In the genomic region with DNA sequence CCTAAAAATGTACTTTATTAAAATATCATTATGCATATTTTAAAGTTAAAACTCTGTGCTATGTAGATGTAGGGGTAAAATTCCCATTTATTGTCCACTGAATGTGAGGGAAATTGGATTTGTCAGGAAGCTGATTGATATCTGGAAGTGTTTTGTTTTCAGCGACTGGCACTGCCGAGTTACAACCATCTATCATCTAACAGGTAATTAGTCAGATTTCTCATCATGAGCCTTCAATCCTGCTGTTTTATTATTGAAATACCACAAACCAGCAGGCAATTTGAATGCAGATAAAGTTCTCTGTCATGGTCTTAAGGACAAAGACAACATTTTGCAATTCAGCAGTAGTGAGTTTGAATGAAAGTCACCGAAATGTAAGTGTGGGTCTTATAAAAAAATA, we compare ENCODE assay signal across 23 cellular contexts. TPM values are rescaled to one million over a fixed set of nuclear protein-coding genes. Genes with fewer than 3 reads are reported as not detected.
"Had no signal": no experiment of that assay in that cellular context is flagged by ENCODE, and none has a peak within 500 bp of the region (broad histone marks: within the 10 kb centered on the region; RNA-seq: fewer than 3 reads in every experiment).

No MANE protein-coding gene starts in this region.

- ATAC-seq: naive thymus-derived CD4-positive, alpha-beta T cell had no signal

- FAIRE-seq: islet of Langerhans, urothelium cell line had no signal

- H2AFZ ChIP-seq: hepatocyte had no signal

- H3K27ac ChIP-seq: dorsolateral prefrontal cortex, hepatocyte, neutrophil, right atrium auricular region, sigmoid colon, skin epidermis, thyroid gland had no signal

- H3K4me2 ChIP-seq: hepatocyte had no signal

- H3K79me2 ChIP-seq: hepatocyte had no signal

- H3K9me3 ChIP-seq: neutrophil, right atrium auricular region, sigmoid colon, thyroid gland had no signal

- H3K4me3 ChIP-seq: dorsolateral prefrontal cortex, hepatocyte, right atrium auricular region, sigmoid colon, skin epidermis, thyroid gland had no signal

- H3K4me1 ChIP-seq: right atrium auricular region, sigmoid colon, thyroid gland had no signal

- DNase-seq: cortex of kidney; dorsolateral prefrontal cortex; effector CD8-positive, alpha-beta T cell; foreskin melanocyte; head of caudate nucleus; kidney glomerular epithelial cell; naive thymus-derived CD4-positive, alpha-beta T cell; nephron progenitor cell; sigmoid colon; stimulated activated CD4-positive, alpha-beta T cell treated with anti-CD3 and anti-CD28 coated beads, Interleukin-12 subunit alpha, Interleukin-12 subunit beta, amount 100 ng/mL, for 4 hours; stimulated activated naive CD4-positive, alpha-beta T cell treated with Interleukin-2 at 50 U/mL for 16 hours; thyroid gland had no signal

- H3K36me3 ChIP-seq: neutrophil, right atrium auricular region, sigmoid colon, thyroid gland had no signal

- H3K27me3 ChIP-seq: hepatocyte, neutrophil, right atrium auricular region, sigmoid colon, thyroid gland had no signal

RNA-seq across cellular contexts. Expression of a gene that starts 40.5 kb away (rescaled TPM):
- total RNA-seq: liver; lung microvascular endothelial cell; mesenteric fat pad; mononuclear cell; naive thymus-derived CD4-positive, alpha-beta T cell; sigmoid colon; thyroid gland had no signal
- polyA plus RNA-seq: esophagus; hepatocyte; naive thymus-derived CD4-positive, alpha-beta T cell; sigmoid colon had no signal

RNA-seq across cellular contexts. Expression of a gene that starts 43.3 kb away (rescaled TPM):
- total RNA-seq: liver; lung microvascular endothelial cell; mesenteric fat pad; mononuclear cell; naive thymus-derived CD4-positive, alpha-beta T cell; right atrium auricular region; sigmoid colon; thyroid gland had no signal
- polyA plus RNA-seq: esophagus; hepatocyte; naive thymus-derived CD4-positive, alpha-beta T cell; sigmoid colon had no signal
